18 cellular contexts compared by ENCODE assay signal in the genomic region with DNA sequence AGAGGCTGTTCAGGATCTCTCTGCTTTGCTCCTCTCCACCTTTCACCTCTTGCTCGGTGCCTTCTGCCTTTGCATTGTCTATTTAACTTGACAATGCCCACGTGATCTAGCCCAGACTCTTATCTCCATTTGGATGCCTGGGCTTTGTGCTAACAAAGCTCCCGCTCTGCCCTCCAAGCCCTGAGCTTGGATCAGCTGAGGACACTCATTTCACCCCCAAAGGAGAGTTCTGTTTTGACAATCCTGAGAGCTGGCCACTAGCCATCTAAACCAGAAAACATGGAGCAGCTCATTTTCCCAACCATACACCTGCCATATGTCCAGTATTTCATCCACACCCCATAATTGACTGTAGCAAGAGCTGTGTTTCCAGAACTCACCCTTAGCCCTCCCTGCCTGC. TPM values are rescaled to one million over a fixed set of nuclear protein-coding genes. Genes with fewer than 3 reads are reported as not detected.
"Had no signal": no experiment of that assay in that cellular context is flagged by ENCODE, and none has a peak within 500 bp of the region (broad histone marks: within the 10 kb centered on the region; RNA-seq: fewer than 3 reads in every experiment).

No MANE protein-coding gene starts in this region.

- H3K36me3 ChIP-seq: gastroesophageal sphincter, left ventricle myocardium inferior, prostate gland had no signal

- H2AFZ ChIP-seq: hepatocyte had no signal

- ATAC-seq: activated CD4-positive, CD25-positive, alpha-beta regulatory T cell treated with anti-CD3 and anti-CD28 coated beads, Interleukin-2, amount 50 U/mL, for 24 hours; gastroesophageal sphincter; naive thymus-derived CD8-positive, alpha-beta T cell; right cardiac atrium; stimulated activated naive CD8-positive, alpha-beta T cell treated with anti-CD3 and anti-CD28 coated beads, Interleukin-15, Interleukin-2, amounts not matched to agents 100 U/mL and 50 U/mL, for 24 hours had no signal

- H3K27ac Mint-ChIP-seq: activated naive CD8-positive, alpha-beta T cell treated with anti-CD3 and anti-CD28 coated beads, Interleukin-2, amount 10 ng/mL, durations not matched to agents 7 days and 5 days; activated T-helper 1 cell treated with anti-CD3 and anti-CD28 coated beads, Interleukin-12 subunit alpha, Interleukin-12 subunit beta, Interleukin-2, Interleukin-4 antibody, amounts not matched to agents 30 ng/mL and 10 ng/mL and 1 ng/mL, durations not matched to agents 14 hours and 24 hours and 36 hours; naive thymus-derived CD8-positive, alpha-beta T cell had no signal

- H3K9me3 Mint-ChIP-seq: activated naive CD8-positive, alpha-beta T cell treated with anti-CD3 and anti-CD28 coated beads, Interleukin-2, amount 10 ng/mL, durations not matched to agents 7 days and 5 days; activated T-helper 1 cell treated with anti-CD3 and anti-CD28 coated beads, Interleukin-12 subunit alpha, Interleukin-12 subunit beta, Interleukin-2, Interleukin-4 antibody, amounts not matched to agents 30 ng/mL and 10 ng/mL and 1 ng/mL, durations not matched to agents 14 hours and 24 hours and 36 hours; naive thymus-derived CD8-positive, alpha-beta T cell had no signal

- H3K36me3 Mint-ChIP-seq: activated naive CD8-positive, alpha-beta T cell treated with anti-CD3 and anti-CD28 coated beads, Interleukin-2, amount 10 ng/mL, durations not matched to agents 7 days and 5 days; naive thymus-derived CD8-positive, alpha-beta T cell had no signal

- H3K4me1 Mint-ChIP-seq: activated naive CD8-positive, alpha-beta T cell treated with anti-CD3 and anti-CD28 coated beads, Interleukin-2, amount 10 ng/mL, durations not matched to agents 7 days and 5 days; naive thymus-derived CD8-positive, alpha-beta T cell had no signal

- DNase-seq: activated CD4-positive, alpha-beta T cell treated with anti-CD3 and anti-CD28 coated beads, Interleukin-2, amount 50 U/mL, for 1 hour; activated naive CD4-positive, alpha-beta T cell; activated naive CD8-positive, alpha-beta T cell treated with anti-CD3 and anti-CD28 coated beads, Interleukin-2, amount 10 ng/mL, durations not matched to agents 7 days and 5 days; aorta; erythroblast; kidney; left ventricle myocardium inferior; naive thymus-derived CD8-positive, alpha-beta T cell; nucleus accumbens; right cardiac atrium; stimulated activated naive CD8-positive, alpha-beta T cell treated with anti-CD3 and anti-CD28 coated beads, Interleukin-15, Interleukin-2, amounts not matched to agents 100 U/mL and 50 U/mL, for 24 hours; trophoblast cell had no signal

- H3K27me3 ChIP-seq: dorsolateral prefrontal cortex, gastroesophageal sphincter, hepatocyte had no signal

- FAIRE-seq: kidney had no signal

- H3K27ac ChIP-seq: gastroesophageal sphincter, hepatocyte, left ventricle myocardium inferior, prostate gland had no signal

- H3K79me2 ChIP-seq: hepatocyte had no signal

- H3K4me3 ChIP-seq: dorsolateral prefrontal cortex, gastroesophageal sphincter, hepatocyte, left ventricle myocardium inferior, prostate gland had no signal

- H3K4me2 ChIP-seq: hepatocyte had no signal

- H3K4me3 Mint-ChIP-seq: activated naive CD8-positive, alpha-beta T cell treated with anti-CD3 and anti-CD28 coated beads, Interleukin-2, amount 10 ng/mL, durations not matched to agents 7 days and 5 days; activated T-helper 1 cell treated with anti-CD3 and anti-CD28 coated beads, Interleukin-12 subunit alpha, Interleukin-12 subunit beta, Interleukin-2, Interleukin-4 antibody, amounts not matched to agents 30 ng/mL and 10 ng/mL and 1 ng/mL, durations not matched to agents 14 hours and 24 hours and 36 hours; naive thymus-derived CD8-positive, alpha-beta T cell had no signal

- H3K4me1 ChIP-seq: gastroesophageal sphincter, left ventricle myocardium inferior, prostate gland had no signal

- H3K9me3 ChIP-seq: gastroesophageal sphincter, left ventricle myocardium inferior, prostate gland had no signal

RNA-seq across cellular contexts. Expression of gene GPR176, which starts 12.8 kb away (rescaled TPM):
- total RNA-seq: naive thymus-derived CD8-positive, alpha-beta T cell had no signal
- polyA plus RNA-seq: naive thymus-derived CD8-positive, alpha-beta T cell had no signal
